11 cellular contexts compared by ENCODE assay signal in the genomic region with DNA sequence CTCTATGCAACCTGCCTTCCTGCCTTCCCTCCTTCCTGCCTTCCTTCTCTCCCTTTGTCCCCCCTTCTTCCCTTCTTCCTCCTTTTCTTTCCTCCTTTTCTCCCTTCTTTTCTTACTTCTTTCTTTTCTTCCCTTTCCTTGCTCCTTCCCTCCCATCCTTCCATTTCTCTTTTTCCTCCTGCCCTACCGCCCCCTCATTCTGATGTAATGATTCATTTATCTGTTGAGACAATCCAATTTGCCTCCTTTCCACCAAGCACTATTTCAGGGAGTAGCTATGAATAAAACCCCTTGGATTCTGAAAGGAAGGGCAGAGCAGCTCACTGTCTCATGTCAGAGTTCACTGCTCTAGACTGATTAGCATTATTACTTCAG.
DNase-seq lines count a peak whose midpoint lies in the region; ATAC-seq and TF ChIP-seq lines count a peak whose summit lies in the region.
"Had no signal": no experiment of that assay in that cellular context is flagged by ENCODE, and none has a peak within 500 bp of the region (broad histone marks: within the 10 kb centered on the region; RNA-seq: fewer than 3 reads in every experiment).

No MANE protein-coding gene starts in this region.

- POLR2A ChIA-PET in HEK293 (lab: Yijun Ruan, JAX) = no interaction called here

- H3K9ac ChIP-seq in adipocyte (ENCODE audit: low read length) = peak overlapping the region; percentile 26

- no peak overlapping the region for H3K27ac ChIP-seq in HEK293 (ENCODE audit: extremely low read depth, low read depth, low read length)
- H3K27ac ChIP-seq in gastroesophageal sphincter = peak overlapping the region in 3 of 4 donors; percentile 21 to 62 (median 47)
- H3K27ac ChIP-seq: adrenal gland, SJCRH30 had no signal

- H3K27me3 ChIP-seq in adipocyte (replicated peaks; ENCODE audit: control insufficient read depth, insufficient read depth, low read length) (no peaks in the 10 kb centered on the region), gastroesophageal sphincter (no peaks in the 10 kb centered on the region)
- H3K27me3 ChIP-seq: adrenal gland, BE2C, SJCRH30 had no signal

- 14 to 71% methylated on average over 1 of the region's 1 CpG for WGBS in gastroesophageal sphincter (ENCODE audit: low coverage in 1 of 2), 2 donors

- TF ChIP-seq CTCF in HEK293 (tag by site-specific recombination; IDR thresholded peaks at IDR 0.05) (no peak), gastroesophageal sphincter (IDR thresholded peaks at IDR 0.05) (no peak)

- H3K36me3 ChIP-seq in HEK293 (ENCODE audit: control insufficient read depth in 2 of 2, insufficient read depth in 1 of 2, low read length in 2 of 2) = no peaks in the 10 kb centered on the region
- no peaks in the 10 kb centered on the region for H3K36me3 ChIP-seq in adipocyte (ENCODE audit: control insufficient read depth, insufficient read depth, low read length, severe bottlenecking)
- no peaks in the 10 kb centered on the region for H3K36me3 ChIP-seq in gastroesophageal sphincter
- H3K36me3 ChIP-seq: adrenal gland, BE2C, SJCRH30 had no signal

- H3K4me3 ChIP-seq in HEK293 (ENCODE audit: low read depth, low read length) (no peak overlapping the region), adipocyte (ENCODE audit: low read length) (peak overlapping the region; percentile 39), gastroesophageal sphincter (no peak overlapping the region)
- H3K4me3 ChIP-seq: adrenal gland, SJCRH30 had no signal

- ATAC-seq in gastroesophageal sphincter (no peak), HG03378 (IDR thresholded peaks at IDR 0.05; ENCODE audit: unreplicated experiment) (no peak)

- TF ChIP-seq POLR2A in gastroesophageal sphincter (IDR thresholded peaks at IDR 0.05) = no peak

- H3K4me1 ChIP-seq in HEK293 (ENCODE audit: control insufficient read depth, insufficient read depth, low read length) = no peaks in the 10 kb centered on the region
- peaks cover 23% of the 10 kb centered on the region for H3K4me1 ChIP-seq in adipocyte (ENCODE audit: control insufficient read depth, insufficient read depth, low read length)
- H3K4me1 ChIP-seq in gastroesophageal sphincter = peaks cover 0 to 66% (median 17%) of the 10 kb centered on the region in 3 donors
- H3K4me1 ChIP-seq: adrenal gland, BE2C, SJCRH30 had no signal

- DNase-seq in adipocyte (ENCODE audit: low read depth) = peak; percentile 36
- peak; percentile 43 for DNase-seq in renal cortical epithelial cell (ENCODE audit: low read depth)
- DNase-seq in cerebellar cortex (ENCODE audit: low spot score) = no peak
- DNase-seq in SW 1271 (lab: John Stamatoyannopoulos, UW) = no peak
- no peak for DNase-seq in NCI-H1930 (lab: John Stamatoyannopoulos, UW)

- CTCF ChIA-PET in HEK293 (lab: Yijun Ruan, JAX) = interaction anchor here (0.6 to 2.7 kb wide), 18 partner anchors 9 to 1282 kb away, joined by 3 to 16 read pairs (median 4); no protein-coding TSS in a partner anchor

- H3K9me3 ChIP-seq in HEK293 (ENCODE audit: control insufficient read depth, insufficient read depth, low read depth, low read length) = no peaks in the 10 kb centered on the region
- no peaks in the 10 kb centered on the region for H3K9me3 ChIP-seq in adipocyte (ENCODE audit: control insufficient read depth, low read length)
- no peaks in the 10 kb centered on the region for H3K9me3 ChIP-seq in gastroesophageal sphincter
- H3K9me3 ChIP-seq: adrenal gland, BE2C, SJCRH30 had no signal

- TF ChIP-seq EP300 in gastroesophageal sphincter (IDR thresholded peaks at IDR 0.05) = no peak

TF ChIP-seq in HEK293, 187 proteins besides CTCF, POLR2A, EP300 and RAD21:
- TF ChIP-seq ZNF830 (tag by site-specific recombination; IDR thresholded peaks at IDR 0.05; ENCODE audit: low read depth) (no peak), ZNF791 (tag by site-specific recombination; IDR thresholded peaks at IDR 0.05) (no peak), ZNF16 (tag by site-specific recombination; IDR thresholded peaks at IDR 0.05; ENCODE audit: low read depth) (no peak), EGR2 (tag by site-specific recombination; IDR thresholded peaks at IDR 0.05; ENCODE audit: low read depth) (peak; percentile 43; the same call in 1 of the 2 replicates), ZNF621 (tag by site-specific recombination; IDR thresholded peaks at IDR 0.05) (no peak), ZNF544 (tag by site-specific recombination; IDR thresholded peaks at IDR 0.05) (no peak), ZNF366 (tag by site-specific recombination; conservative IDR thresholded peaks at IDR 0.05) (peak; percentile 57; the same call in 1 of the 2 replicates), ZNF707 (tag by site-specific recombination; IDR thresholded peaks at IDR 0.05) (no peak), ZNF624 (tag by site-specific recombination; IDR thresholded peaks at IDR 0.05) (no peak), ZNF426 (tag by site-specific recombination; IDR thresholded peaks at IDR 0.05) (no peak), ZFP41 (tag by site-specific recombination; IDR thresholded peaks at IDR 0.05; ENCODE audit: borderline replicate concordance) (no peak), GLIS1 (tag by site-specific recombination; IDR thresholded peaks at IDR 0.05) (no peak)
- TF ChIP-seq, protein P1, sequence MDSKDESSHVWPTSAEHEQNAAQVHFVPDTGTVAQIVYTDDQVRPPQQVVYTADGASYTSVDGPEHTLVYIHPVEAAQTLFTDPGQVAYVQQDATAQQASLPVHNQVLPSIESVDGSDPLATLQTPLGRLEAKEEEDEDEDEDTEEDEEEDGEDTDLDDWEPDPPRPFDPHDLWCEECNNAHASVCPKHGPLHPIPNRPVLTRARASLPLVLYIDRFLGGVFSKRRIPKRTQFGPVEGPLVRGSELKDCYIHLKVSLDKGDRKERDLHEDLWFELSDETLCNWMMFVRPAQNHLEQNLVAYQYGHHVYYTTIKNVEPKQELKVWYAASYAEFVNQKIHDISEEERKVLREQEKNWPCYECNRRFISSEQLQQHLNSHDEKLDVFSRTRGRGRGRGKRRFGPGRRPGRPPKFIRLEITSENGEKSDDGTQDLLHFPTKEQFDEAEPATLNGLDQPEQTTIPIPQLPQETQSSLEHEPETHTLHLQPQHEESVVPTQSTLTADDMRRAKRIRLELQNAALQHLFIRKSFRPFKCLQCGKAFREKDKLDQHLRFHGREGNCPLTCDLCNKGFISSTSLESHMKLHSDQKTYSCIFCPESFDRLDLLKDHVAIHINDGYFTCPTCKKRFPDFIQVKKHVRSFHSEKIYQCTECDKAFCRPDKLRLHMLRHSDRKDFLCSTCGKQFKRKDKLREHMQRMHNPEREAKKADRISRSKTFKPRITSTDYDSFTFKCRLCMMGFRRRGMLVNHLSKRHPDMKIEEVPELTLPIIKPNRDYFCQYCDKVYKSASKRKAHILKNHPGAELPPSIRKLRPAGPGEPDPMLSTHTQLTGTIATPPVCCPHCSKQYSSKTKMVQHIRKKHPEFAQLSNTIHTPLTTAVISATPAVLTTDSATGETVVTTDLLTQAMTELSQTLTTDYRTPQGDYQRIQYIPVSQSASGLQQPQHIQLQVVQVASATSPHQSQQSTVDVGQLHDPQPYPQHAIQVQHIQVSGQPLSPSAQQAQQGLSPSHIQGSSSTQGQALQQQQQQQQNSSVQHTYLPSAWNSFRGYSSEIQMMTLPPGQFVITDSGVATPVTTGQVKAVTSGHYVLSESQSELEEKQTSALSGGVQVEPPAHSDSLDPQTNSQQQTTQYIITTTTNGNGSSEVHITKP (tag by site-specific recombination; IDR thresholded peaks at IDR 0.05) = no peak
- TF ChIP-seq, protein P2, sequence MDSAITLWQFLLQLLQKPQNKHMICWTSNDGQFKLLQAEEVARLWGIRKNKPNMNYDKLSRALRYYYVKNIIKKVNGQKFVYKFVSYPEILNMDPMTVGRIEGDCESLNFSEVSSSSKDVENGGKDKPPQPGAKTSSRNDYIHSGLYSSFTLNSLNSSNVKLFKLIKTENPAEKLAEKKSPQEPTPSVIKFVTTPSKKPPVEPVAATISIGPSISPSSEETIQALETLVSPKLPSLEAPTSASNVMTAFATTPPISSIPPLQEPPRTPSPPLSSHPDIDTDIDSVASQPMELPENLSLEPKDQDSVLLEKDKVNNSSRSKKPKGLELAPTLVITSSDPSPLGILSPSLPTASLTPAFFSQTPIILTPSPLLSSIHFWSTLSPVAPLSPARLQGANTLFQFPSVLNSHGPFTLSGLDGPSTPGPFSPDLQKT (IDR thresholded peaks at IDR 0.05; ENCODE audit: borderline replicate concordance, low read depth, low read length) = no peak
- TF ChIP-seq, protein P3, sequence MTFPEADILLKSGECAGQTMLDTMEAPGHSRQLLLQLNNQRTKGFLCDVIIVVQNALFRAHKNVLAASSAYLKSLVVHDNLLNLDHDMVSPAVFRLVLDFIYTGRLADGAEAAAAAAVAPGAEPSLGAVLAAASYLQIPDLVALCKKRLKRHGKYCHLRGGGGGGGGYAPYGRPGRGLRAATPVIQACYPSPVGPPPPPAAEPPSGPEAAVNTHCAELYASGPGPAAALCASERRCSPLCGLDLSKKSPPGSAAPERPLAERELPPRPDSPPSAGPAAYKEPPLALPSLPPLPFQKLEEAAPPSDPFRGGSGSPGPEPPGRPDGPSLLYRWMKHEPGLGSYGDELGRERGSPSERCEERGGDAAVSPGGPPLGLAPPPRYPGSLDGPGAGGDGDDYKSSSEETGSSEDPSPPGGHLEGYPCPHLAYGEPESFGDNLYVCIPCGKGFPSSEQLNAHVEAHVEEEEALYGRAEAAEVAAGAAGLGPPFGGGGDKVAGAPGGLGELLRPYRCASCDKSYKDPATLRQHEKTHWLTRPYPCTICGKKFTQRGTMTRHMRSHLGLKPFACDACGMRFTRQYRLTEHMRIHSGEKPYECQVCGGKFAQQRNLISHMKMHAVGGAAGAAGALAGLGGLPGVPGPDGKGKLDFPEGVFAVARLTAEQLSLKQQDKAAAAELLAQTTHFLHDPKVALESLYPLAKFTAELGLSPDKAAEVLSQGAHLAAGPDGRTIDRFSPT (tag by site-specific recombination; IDR thresholded peaks at IDR 0.05) = no peak
TF ChIP-seq in HEK293: peak in this region for 2.

Comparison
In these comparisons a context has a peak if more than half of its experiments do, and no peak if none do; other contexts are left out.
1. DNase-seq: peak in adipocyte (single experiment) and renal cortical epithelial cell (single experiment); none in cerebellar cortex (single experiment), SW 1271 (0 of 2) and NCI-H1930 (0 of 2).